ENCODE assay signal across 8 cellular contexts in genomic region chr19:409006-409514, GRCh38. TPM values are rescaled to one million over a fixed set of nuclear protein-coding genes. Genes with fewer than 3 reads are reported as not detected.
DNase-seq lines count a peak whose midpoint lies in the region; ATAC-seq and TF ChIP-seq lines count a peak whose summit lies in the region.
"Had no signal": no experiment of that assay in that cellular context is flagged by ENCODE, and none has a peak within 500 bp of the region (broad histone marks: within the 10 kb centered on the region; RNA-seq: fewer than 3 reads in every experiment).

Gene C2CD4C (minus strand): TSS chr19:409147. CDS start chr19:408361, 786 bp downstream.

- peak within 1 kb of the TSS; percentile 62 for H3K4me3 ChIP-seq in HUES6 (ENCODE audit: low read depth, low read length)
- peak within 1 kb of the TSS in 1 of 4 experiments; percentile 25 for H3K4me3 ChIP-seq in fibroblast of lung (replicated peaks in 1 of 4; ENCODE audit: control extremely low read depth in 1 of 4, insufficient read depth in 1 of 4, low read depth in 3 of 4, low read length in 4 of 4)

- H3K36me3 ChIP-seq in HUES6 (ENCODE audit: control insufficient read depth, insufficient read depth, low read length) (peaks cover 2% of the 10 kb centered on the region; the same call in 1 of the 2 replicates), fibroblast of lung (ENCODE audit: control insufficient read depth, insufficient read depth, low read length) (no peaks in the 10 kb centered on the region)

- H3K9ac ChIP-seq in HUES6 (ENCODE audit: low read length) (peak within 1 kb of the TSS; percentile 23), fibroblast of lung (ENCODE audit: insufficient read depth, low read length) (no peak within 1 kb of the TSS)

- H3K79me2 ChIP-seq in fibroblast of lung (ENCODE audit: control insufficient read depth, insufficient read depth, low read length), result no peaks in the 10 kb centered on the region

- TF ChIP-seq CTCF in fibroblast of lung (conservative IDR thresholded peaks at IDR 0.05 in 1 of 2, IDR thresholded peaks at IDR 0.05 in 1 of 2; ENCODE audit: low read depth in 1 of 2, low read length in 2 of 2), result no peak

- H3K27ac ChIP-seq in HUES6 (ENCODE audit: low read depth, low read length) (no peak within 1 kb of the TSS; the same call in 1 of the 2 replicates), fibroblast of lung (ENCODE audit: insufficient read depth, low read length) (no peak within 1 kb of the TSS)

- peaks cover 15% of the 10 kb centered on the region for H3K27me3 ChIP-seq in HUES6 (ENCODE audit: control insufficient read depth, insufficient read depth, low read length)
- peaks cover 13% of the 10 kb centered on the region for H3K27me3 ChIP-seq in fibroblast of lung (ENCODE audit: control insufficient read depth, insufficient read depth, low read length)

- DNase-seq in activated CD4-positive, alpha-beta T cell treated with anti-CD3 and anti-CD28 coated beads for 4 hours, result peak; percentile 35 to 42
- DNase-seq in fibroblast of lung (ENCODE audit: low read depth in 2 of 2) (no peak), occipital lobe (lab: John Stamatoyannopoulos, UW) (no peak), MV-4-11 (lab: John Stamatoyannopoulos, UW) (no peak)

- H3K4me1 ChIP-seq in HUES6 (ENCODE audit: control insufficient read depth, insufficient read depth, low read length), result peaks cover 24% of the 10 kb centered on the region
- no peaks in the 10 kb centered on the region for H3K4me1 ChIP-seq in fibroblast of lung (ENCODE audit: control insufficient read depth, extremely low read depth, insufficient read depth, low read length)

- ATAC-seq in GM21619 (IDR thresholded peaks at IDR 0.05; ENCODE audit: unreplicated experiment) (no peak), GM21390 (IDR thresholded peaks at IDR 0.05; ENCODE audit: unreplicated experiment) (no peak)

- no peaks in the 10 kb centered on the region for H4K20me1 ChIP-seq in fibroblast of lung (ENCODE audit: control insufficient read depth, extremely low read depth, insufficient read depth, low read length)

- peak within 1 kb of the TSS; percentile 35 for H3K4me2 ChIP-seq in fibroblast of lung (ENCODE audit: extremely low read depth, insufficient read depth, low read length)

- H2AFZ ChIP-seq in fibroblast of lung (ENCODE audit: low read length), result no peak within 1 kb of the TSS

- H3K9me3 ChIP-seq in HUES6 (ENCODE audit: control insufficient read depth, insufficient read depth, low read depth, low read length) (no peaks in the 10 kb centered on the region), fibroblast of lung (ENCODE audit: control insufficient read depth, insufficient read depth, low read depth, low read length) (no peaks in the 10 kb centered on the region)

RNA-seq across cellular contexts. Expression of gene C2CD4C, which starts in this region (rescaled TPM):
- total RNA-seq in fibroblast of lung (under 0.01 and 0.17 TPM in 2 replicates), occipital lobe (16.1 TPM)
- polyA plus RNA-seq in fibroblast of lung, result 0.05 TPM in 1 of 2 replicates, not detected in the other
- polyA plus RNA-seq in fibroblast of lung (2012), result 0.10 TPM in 1 of 2 replicates, not detected in the other
- not detected in 2 replicates for polyA minus RNA-seq in fibroblast of lung (ENCODE audit: low replicate concordance)
- total RNA-seq: mononuclear cell had no signal

Comparison
In these comparisons a context has a peak if more than half of its experiments do, and no peak if none do; other contexts are left out.
1. RNA of gene C2CD4C (total RNA-seq): 16.1 TPM in occipital lobe (single experiment); under 0.01 to 0.17 TPM in fibroblast of lung; every median in the first group is over 10 times any median in the second.
2. DNase-seq: peak in activated CD4-positive, alpha-beta T cell treated with anti-CD3 and anti-CD28 coated beads for 4 hours (2 of 2); none in fibroblast of lung (0 of 2), occipital lobe (single experiment) and MV-4-11 (single experiment).